ENCODE assay signal across 15 cellular contexts in genomic region chr11:78840623-78841022, GRCh38.
DNase-seq lines count a peak whose midpoint lies in the region; ATAC-seq and TF ChIP-seq lines count a peak whose summit lies in the region.
"Had no signal": no experiment of that assay in that cellular context is flagged by ENCODE, and none has a peak within 500 bp of the region (broad histone marks: within the 10 kb centered on the region; RNA-seq: fewer than 3 reads in every experiment).

No MANE protein-coding gene starts in this region.

- in situ Hi-C loops in brain microvascular endothelial cell (cut with HindIII; ENCODE audit: low pct_ligation_motif_present, low sequenced_read_pairs): no loop called here

- no peak overlapping the region for H3K27ac Mint-ChIP-seq in WTC11
- H3K27ac Mint-ChIP-seq: activated B cell treated with CpG ODN at 0.5 μM for 24 hours had no signal

- no peaks in the 10 kb centered on the region for H3K36me3 ChIP-seq in brain microvascular endothelial cell (replicated peaks)
- H3K36me3 ChIP-seq: BE2C, thyroid gland had no signal

- no peak for TF ChIP-seq CTCF in AG09319 (IDR thresholded peaks at IDR 0.05; ENCODE audit: low read depth, low read length)
- no peak for TF ChIP-seq CTCF in choroid plexus epithelial cell (conservative IDR thresholded peaks at IDR 0.05; ENCODE audit: low read depth, low read length)
- TF ChIP-seq CTCF in brain microvascular endothelial cell (IDR thresholded peaks at IDR 0.05; ENCODE audit: low read depth, low read length, missing control alignments): no peak
- no peak for TF ChIP-seq CTCF in WTC11 (IDR thresholded peaks at IDR 0.05)

- ATAC-seq in left ventricle myocardium superior (peak; percentile 80), GM18868 (IDR thresholded peaks at IDR 0.05; ENCODE audit: unreplicated experiment) (no peak), WTC11 (no peak)

- H3K27me3 Mint-ChIP-seq in WTC11 (ENCODE audit: low read depth): no peaks in the 10 kb centered on the region

- no peaks in the 10 kb centered on the region for H3K9me3 Mint-ChIP-seq in WTC11
- H3K9me3 Mint-ChIP-seq: activated B cell treated with CpG ODN at 0.5 μM for 24 hours had no signal

- no peak overlapping the region for H3K27ac ChIP-seq in brain microvascular endothelial cell
- H3K27ac ChIP-seq: thyroid gland had no signal

- POLR2A ChIA-PET in WTC11 (lab: Charles Lee): no interaction called here

- CTCF ChIA-PET in WTC11 (lab: Charles Lee): interaction anchor here (0.9 to 4.5 kb wide), 4 partner anchors 42 to 195 kb away, joined by 3 to 24 read pairs (median 4); no protein-coding TSS in a partner anchor

- intact Hi-C loops in left ventricle myocardium superior (cut with micrococcal nuclease): no loop called here

- no peaks in the 10 kb centered on the region for H3K27me3 ChIP-seq in brain microvascular endothelial cell (replicated peaks)
- H3K27me3 ChIP-seq: BE2C, thyroid gland had no signal

- no peaks in the 10 kb centered on the region for H3K36me3 Mint-ChIP-seq in WTC11

- no peaks in the 10 kb centered on the region for H3K4me1 Mint-ChIP-seq in WTC11
- H3K4me1 Mint-ChIP-seq: activated B cell treated with CpG ODN at 0.5 μM for 24 hours had no signal

- no peak overlapping the region for H3K4me3 ChIP-seq in choroid plexus epithelial cell (ENCODE audit: low read depth, low read length)
- H3K4me3 ChIP-seq in skeletal muscle cell (ENCODE audit: low read depth, low read length): no peak overlapping the region
- no peak overlapping the region for H3K4me3 ChIP-seq in brain microvascular endothelial cell (ENCODE audit: low read depth, low read length)
- H3K4me3 ChIP-seq: thyroid gland had no signal

- DNase-seq in AG09319 (ENCODE audit: extremely low read depth, low read depth) (peak; percentile 64), choroid plexus epithelial cell (ENCODE audit: low read depth) (peak; percentile 13), left ventricle myocardium superior (no peak), skeletal muscle cell (ENCODE audit: low read depth) (peak; percentile 47), foreskin melanocyte (no peak), brain microvascular endothelial cell (no peak), WTC11 (ENCODE audit: low spot score) (no peak)
- DNase-seq: activated B cell treated with CpG ODN at 0.5 μM for 24 hours, BE2C, cortex of kidney, DND-41, NCI-H1048, NCI-H226, thyroid gland had no signal

- no peak overlapping the region for H3K4me3 Mint-ChIP-seq in WTC11
- H3K4me3 Mint-ChIP-seq: activated B cell treated with CpG ODN at 0.5 μM for 24 hours had no signal

TF ChIP-seq in WTC11, 78 proteins besides CTCF, POLR2A, EP300 and RAD21 (continues in another document):
- no peak for TF ChIP-seq ESRRA (CRISPR knock-in tag; IDR thresholded peaks at IDR 0.05; ENCODE audit: borderline replicate concordance)
- TF ChIP-seq ZNF219 (CRISPR knock-in tag; IDR thresholded peaks at IDR 0.05; ENCODE audit: borderline replicate concordance): no peak
- TF ChIP-seq ZNF138 (CRISPR knock-in tag; conservative IDR thresholded peaks at IDR 0.05): no peak
- no peak for TF ChIP-seq ATF3 (CRISPR knock-in tag; conservative IDR thresholded peaks at IDR 0.05)
- TF ChIP-seq MXD4 (CRISPR knock-in tag; IDR thresholded peaks at IDR 0.05; ENCODE audit: borderline replicate concordance): no peak
- TF ChIP-seq, protein P1, sequence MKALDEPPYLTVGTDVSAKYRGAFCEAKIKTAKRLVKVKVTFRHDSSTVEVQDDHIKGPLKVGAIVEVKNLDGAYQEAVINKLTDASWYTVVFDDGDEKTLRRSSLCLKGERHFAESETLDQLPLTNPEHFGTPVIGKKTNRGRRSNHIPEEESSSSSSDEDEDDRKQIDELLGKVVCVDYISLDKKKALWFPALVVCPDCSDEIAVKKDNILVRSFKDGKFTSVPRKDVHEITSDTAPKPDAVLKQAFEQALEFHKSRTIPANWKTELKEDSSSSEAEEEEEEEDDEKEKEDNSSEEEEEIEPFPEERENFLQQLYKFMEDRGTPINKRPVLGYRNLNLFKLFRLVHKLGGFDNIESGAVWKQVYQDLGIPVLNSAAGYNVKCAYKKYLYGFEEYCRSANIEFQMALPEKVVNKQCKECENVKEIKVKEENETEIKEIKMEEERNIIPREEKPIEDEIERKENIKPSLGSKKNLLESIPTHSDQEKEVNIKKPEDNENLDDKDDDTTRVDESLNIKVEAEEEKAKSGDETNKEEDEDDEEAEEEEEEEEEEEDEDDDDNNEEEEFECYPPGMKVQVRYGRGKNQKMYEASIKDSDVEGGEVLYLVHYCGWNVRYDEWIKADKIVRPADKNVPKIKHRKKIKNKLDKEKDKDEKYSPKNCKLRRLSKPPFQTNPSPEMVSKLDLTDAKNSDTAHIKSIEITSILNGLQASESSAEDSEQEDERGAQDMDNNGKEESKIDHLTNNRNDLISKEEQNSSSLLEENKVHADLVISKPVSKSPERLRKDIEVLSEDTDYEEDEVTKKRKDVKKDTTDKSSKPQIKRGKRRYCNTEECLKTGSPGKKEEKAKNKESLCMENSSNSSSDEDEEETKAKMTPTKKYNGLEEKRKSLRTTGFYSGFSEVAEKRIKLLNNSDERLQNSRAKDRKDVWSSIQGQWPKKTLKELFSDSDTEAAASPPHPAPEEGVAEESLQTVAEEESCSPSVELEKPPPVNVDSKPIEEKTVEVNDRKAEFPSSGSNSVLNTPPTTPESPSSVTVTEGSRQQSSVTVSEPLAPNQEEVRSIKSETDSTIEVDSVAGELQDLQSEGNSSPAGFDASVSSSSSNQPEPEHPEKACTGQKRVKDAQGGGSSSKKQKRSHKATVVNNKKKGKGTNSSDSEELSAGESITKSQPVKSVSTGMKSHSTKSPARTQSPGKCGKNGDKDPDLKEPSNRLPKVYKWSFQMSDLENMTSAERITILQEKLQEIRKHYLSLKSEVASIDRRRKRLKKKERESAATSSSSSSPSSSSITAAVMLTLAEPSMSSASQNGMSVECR (CRISPR knock-in tag; IDR thresholded peaks at IDR 0.05; ENCODE audit: borderline replicate concordance): no peak
- no peak for TF ChIP-seq CREM (CRISPR knock-in tag; IDR thresholded peaks at IDR 0.05)
- no peak for TF ChIP-seq HMGXB4 (CRISPR knock-in tag; IDR thresholded peaks at IDR 0.05)
- no peak for TF ChIP-seq SMAD4 (CRISPR knock-in tag; IDR thresholded peaks at IDR 0.05)
- TF ChIP-seq, protein P2, sequence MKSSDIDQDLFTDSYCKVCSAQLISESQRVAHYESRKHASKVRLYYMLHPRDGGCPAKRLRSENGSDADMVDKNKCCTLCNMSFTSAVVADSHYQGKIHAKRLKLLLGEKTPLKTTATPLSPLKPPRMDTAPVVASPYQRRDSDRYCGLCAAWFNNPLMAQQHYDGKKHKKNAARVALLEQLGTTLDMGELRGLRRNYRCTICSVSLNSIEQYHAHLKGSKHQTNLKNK (CRISPR knock-in tag; IDR thresholded peaks at IDR 0.05): no peak
- no peak for TF ChIP-seq JUN (CRISPR knock-in tag; IDR thresholded peaks at IDR 0.05)
- no peak for TF ChIP-seq SMAD3 (CRISPR knock-in tag; IDR thresholded peaks at IDR 0.05; ENCODE audit: borderline replicate concordance)
- no peak for TF ChIP-seq E2F4 (CRISPR knock-in tag; IDR thresholded peaks at IDR 0.05; ENCODE audit: borderline replicate concordance, low read depth)
- TF ChIP-seq ZNF263 (CRISPR knock-in tag; IDR thresholded peaks at IDR 0.05; ENCODE audit: low read depth): no peak
- TF ChIP-seq, protein P3, sequence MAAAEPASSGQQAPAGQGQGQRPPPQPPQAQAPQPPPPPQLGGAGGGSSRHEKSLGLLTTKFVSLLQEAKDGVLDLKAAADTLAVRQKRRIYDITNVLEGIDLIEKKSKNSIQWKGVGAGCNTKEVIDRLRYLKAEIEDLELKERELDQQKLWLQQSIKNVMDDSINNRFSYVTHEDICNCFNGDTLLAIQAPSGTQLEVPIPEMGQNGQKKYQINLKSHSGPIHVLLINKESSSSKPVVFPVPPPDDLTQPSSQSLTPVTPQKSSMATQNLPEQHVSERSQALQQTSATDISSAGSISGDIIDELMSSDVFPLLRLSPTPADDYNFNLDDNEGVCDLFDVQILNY (CRISPR knock-in tag; IDR thresholded peaks at IDR 0.05): no peak
- TF ChIP-seq TEAD4 (CRISPR knock-in tag; IDR thresholded peaks at IDR 0.05): no peak
- no peak for TF ChIP-seq FOXJ3 (CRISPR knock-in tag; IDR thresholded peaks at IDR 0.05; ENCODE audit: borderline replicate concordance)

Comparison
In these comparisons a context has a peak if more than half of its experiments do, and no peak if none do; other contexts are left out.
1. DNase-seq: peak in AG09319 (single experiment), choroid plexus epithelial cell (single experiment) and skeletal muscle cell (single experiment); none in left ventricle myocardium superior (single experiment), foreskin melanocyte (single experiment), brain microvascular endothelial cell (single experiment) and WTC11 (single experiment).